Comparison of ENCODE assay signal across 24 cellular contexts in genomic region chr7:110948280-110948679, GRCh38.
DNase-seq lines count a peak whose midpoint lies in the region; ATAC-seq and TF ChIP-seq lines count a peak whose summit lies in the region.
"Had no signal": no experiment of that assay in that cellular context is flagged by ENCODE, and none has a peak within 500 bp of the region (broad histone marks: within the 10 kb centered on the region; RNA-seq: fewer than 3 reads in every experiment).

No MANE protein-coding gene starts in this region.

- no peaks in the 10 kb centered on the region for H3K9me3 Mint-ChIP-seq in WTC11
- peaks cover 20% of the 10 kb centered on the region for H3K9me3 Mint-ChIP-seq in activated CD4-positive, alpha-beta T cell treated with anti-CD3 and anti-CD28 coated beads, Interleukin-2, amount 10 ng/mL, durations not matched to agents 7 days and 5 days
- H3K9me3 Mint-ChIP-seq: CD8-positive, alpha-beta memory T cell had no signal

- H3K27me3 ChIP-seq in left ventricle myocardium inferior (ENCODE audit: low read depth) (no peaks in the 10 kb centered on the region), body of pancreas (no peaks in the 10 kb centered on the region)
- H3K27me3 ChIP-seq: BE2C, BLaER1 had no signal

- 0 out of 2 replicates have a peak overlapping the region, but pooled peaks have one; percentile 32 for H3K27ac Mint-ChIP-seq in WTC11
- H3K27ac Mint-ChIP-seq in activated CD4-positive, alpha-beta T cell treated with anti-CD3 and anti-CD28 coated beads, Interleukin-2, amount 10 ng/mL, durations not matched to agents 7 days and 5 days = no peak overlapping the region
- H3K27ac Mint-ChIP-seq: CD14-positive monocyte; CD4-positive, alpha-beta memory T cell; CD8-positive, alpha-beta memory T cell had no signal

- H3K36me3 Mint-ChIP-seq in WTC11 = no peaks in the 10 kb centered on the region
- H3K36me3 Mint-ChIP-seq in activated CD4-positive, alpha-beta T cell treated with anti-CD3 and anti-CD28 coated beads, Interleukin-2, amount 10 ng/mL, durations not matched to agents 7 days and 5 days (ENCODE audit: low read depth) = peaks cover 15% of the 10 kb centered on the region
- H3K36me3 Mint-ChIP-seq: CD14-positive monocyte; CD4-positive, alpha-beta memory T cell; CD4-positive, CD25-positive, alpha-beta regulatory T cell had no signal

- no peak overlapping the region for H3K4me3 ChIP-seq in left ventricle myocardium inferior
- no peak overlapping the region for H3K4me3 ChIP-seq in body of pancreas
- H3K4me3 ChIP-seq: BLaER1, GM12878 had no signal

- no peaks in the 10 kb centered on the region for H3K27me3 Mint-ChIP-seq in WTC11 (ENCODE audit: low read depth)
- no peaks in the 10 kb centered on the region for H3K27me3 Mint-ChIP-seq in activated CD4-positive, alpha-beta T cell treated with anti-CD3 and anti-CD28 coated beads, Interleukin-2, amount 10 ng/mL, durations not matched to agents 7 days and 5 days
- H3K27me3 Mint-ChIP-seq: CD4-positive, alpha-beta memory T cell; CD4-positive, CD25-positive, alpha-beta regulatory T cell; CD8-positive, alpha-beta memory T cell had no signal

- ATAC-seq in left cardiac atrium (no peak), WTC11 (no peak), body of pancreas (no peak)
- ATAC-seq: GM12878 had no signal

- no peaks in the 10 kb centered on the region for H3K9me3 ChIP-seq in left ventricle myocardium inferior (replicated peaks)
- H3K9me3 ChIP-seq in body of pancreas = no peaks in the 10 kb centered on the region
- H3K9me3 ChIP-seq: BE2C, BLaER1 had no signal

- POLR2A ChIA-PET in WTC11 (lab: Charles Lee) = no interaction called here
- POLR2A ChIA-PET in activated CD4-positive, alpha-beta T cell treated with anti-CD3 and anti-CD28 coated beads, Interleukin-2, amount 10 ng/mL, durations not matched to agents 7 days and 5 days (lab: Charles Lee) = no interaction called here

- no peak for TF ChIP-seq CTCF in left ventricle myocardium inferior (IDR thresholded peaks at IDR 0.05; ENCODE audit: borderline replicate concordance)
- TF ChIP-seq CTCF in WTC11 (IDR thresholded peaks at IDR 0.05) = no peak
- no peak for TF ChIP-seq CTCF in body of pancreas (IDR thresholded peaks at IDR 0.05)

- intact Hi-C loops in left ventricle myocardium inferior (cut with micrococcal nuclease) (no loop called here), left cardiac atrium (cut with DNase I) (no loop called here), body of pancreas (cut with DNase I) (no loop called here)

- no peak overlapping the region for H3K4me3 Mint-ChIP-seq in WTC11
- H3K4me3 Mint-ChIP-seq in activated CD4-positive, alpha-beta T cell treated with anti-CD3 and anti-CD28 coated beads, Interleukin-2, amount 10 ng/mL, durations not matched to agents 7 days and 5 days = no peak overlapping the region
- H3K4me3 Mint-ChIP-seq: CD14-positive monocyte; CD4-positive, alpha-beta memory T cell; CD4-positive, CD25-positive, alpha-beta regulatory T cell; CD8-positive, alpha-beta memory T cell had no signal

- H3K4me1 ChIP-seq in left ventricle myocardium inferior (peaks cover 24% of the 10 kb centered on the region), body of pancreas (no peaks in the 10 kb centered on the region)
- H3K4me1 ChIP-seq: BE2C, BLaER1 had no signal

- H3K36me3 ChIP-seq in left ventricle myocardium inferior (no peaks in the 10 kb centered on the region), body of pancreas (replicated peaks in 1 of 2; ENCODE audit: insufficient read depth in 1 of 2, low read depth in 2 of 2) (no peaks in the 10 kb centered on the region)
- H3K36me3 ChIP-seq: BE2C, BLaER1 had no signal

- H3K4me1 Mint-ChIP-seq in WTC11 = peaks cover 30% of the 10 kb centered on the region
- peaks cover 10% of the 10 kb centered on the region for H3K4me1 Mint-ChIP-seq in activated CD4-positive, alpha-beta T cell treated with anti-CD3 and anti-CD28 coated beads, Interleukin-2, amount 10 ng/mL, durations not matched to agents 7 days and 5 days
- H3K4me1 Mint-ChIP-seq: CD14-positive monocyte; CD4-positive, CD25-positive, alpha-beta regulatory T cell; CD8-positive, alpha-beta memory T cell had no signal

- CTCF ChIA-PET in WTC11 (lab: Charles Lee) = no interaction called here
- CTCF ChIA-PET in activated CD4-positive, alpha-beta T cell treated with anti-CD3 and anti-CD28 coated beads, Interleukin-2, amount 10 ng/mL, durations not matched to agents 7 days and 5 days (lab: Charles Lee) = no interaction called here

- H3K27ac ChIP-seq in left ventricle myocardium inferior (replicated peaks) (peak overlapping the region; percentile 28), body of pancreas (no peak overlapping the region)
- H3K27ac ChIP-seq: BLaER1 had no signal

- TF ChIP-seq POLR2A in body of pancreas (IDR thresholded peaks at IDR 0.05) = no peak

- DNase-seq in left ventricle myocardium inferior = no peak
- no peak for DNase-seq in left cardiac atrium
- no peak for DNase-seq in WTC11 (ENCODE audit: low spot score)
- peak; percentile 21 for DNase-seq in myocyte (ENCODE audit: low read depth)
- DNase-seq in body of pancreas = no peak
- DNase-seq in activated CD4-positive, alpha-beta T cell treated with anti-CD3 and anti-CD28 coated beads, Interleukin-2, amount 10 ng/mL, durations not matched to agents 7 days and 5 days = no peak
- DNase-seq: 8988T; ACHN; BE2C; C1 segment of cervical spinal cord; CD4-positive, alpha-beta memory T cell; CD4-positive, CD25-positive, alpha-beta regulatory T cell; CD8-positive, alpha-beta memory T cell; COR-L47; DMS 273 treated with DMSO at 0.1 percent for 48 hours; DMS153; DMS53; DMS79; DND-41; EL; GDM1 had no signal

TF ChIP-seq in WTC11, 78 proteins besides CTCF, POLR2A, EP300 and RAD21:
- TF ChIP-seq HMGA2 (CRISPR knock-in tag; IDR thresholded peaks at IDR 0.05) = no peak
